Comparison of ENCODE assay signal across 8 cellular contexts in the genomic region with DNA sequence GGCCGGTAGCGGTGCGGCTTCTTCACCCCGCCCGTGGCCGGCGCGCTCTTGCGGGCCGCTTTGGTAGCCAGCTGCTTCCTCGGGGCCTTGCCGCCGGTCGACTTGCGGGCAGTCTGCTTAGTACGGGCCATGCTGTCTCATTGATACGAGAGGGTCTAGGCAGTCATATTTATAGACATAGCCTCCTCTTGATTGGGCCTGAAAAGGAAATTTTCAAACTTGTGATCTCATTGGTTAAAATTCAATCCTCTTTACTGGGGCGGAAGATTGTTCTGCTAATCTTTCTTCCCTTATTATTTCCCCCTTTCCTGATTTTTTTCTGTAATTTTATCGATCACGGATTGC.
DNase-seq lines count a peak whose midpoint lies in the region; ATAC-seq and TF ChIP-seq lines count a peak whose summit lies in the region.
"Not testable (repeated sequence)": the region's sequence is repeated elsewhere in the genome, so short reads cannot be mapped to it uniquely, and the experiment has no call there.

No MANE protein-coding gene starts in this region.

- H3K4me1 Mint-ChIP-seq in CD4-positive, alpha-beta T cell (ENCODE audit: low read depth); activated T-helper 17 cell treated with anti-CD3 and anti-CD28 coated beads, Interleukin-2, amount 50 U/mL, for 72 hours: not testable (repeated sequence)

- H3K27me3 Mint-ChIP-seq in CD4-positive, alpha-beta T cell; activated T-helper 17 cell treated with anti-CD3 and anti-CD28 coated beads, Interleukin-2, amount 50 U/mL, for 72 hours: not testable (repeated sequence)

- not testable (repeated sequence) for H3K9me3 Mint-ChIP-seq in CD4-positive, alpha-beta T cell; activated T-helper 17 cell treated with anti-CD3 and anti-CD28 coated beads, Interleukin-2, amount 50 U/mL, for 72 hours

- not testable (repeated sequence) for TF ChIP-seq POLR2A in right lobe of liver (IDR thresholded peaks at IDR 0.05); testis (IDR thresholded peaks at IDR 0.05)

- H3K27me3 ChIP-seq in CD4-positive, alpha-beta T cell (ENCODE audit: control insufficient read depth, insufficient read depth, low read length); Panc1 (ENCODE audit: control insufficient read depth, insufficient read depth, low read length); colonic mucosa; right lobe of liver; rectal smooth muscle tissue (ENCODE audit: control insufficient read depth, insufficient read depth, low read length); testis: not testable (repeated sequence)

- POLR2A ChIA-PET in CD4-positive, alpha-beta T cell (lab: Charles Lee); Panc1 (lab: Charles Lee): not testable (repeated sequence)

- not testable (repeated sequence) for H3K4me1 ChIP-seq in Panc1 (ENCODE audit: control insufficient read depth, insufficient read depth, low read length); colonic mucosa; right lobe of liver; rectal smooth muscle tissue (ENCODE audit: control insufficient read depth, insufficient read depth, low read length); testis

- in situ Hi-C loops in Panc1 (cut with HindIII; ENCODE audit: low pct_unique_long_range_greater_than_20kb, low sequenced_read_pairs) = not testable (repeated sequence)

- not testable (repeated sequence) for H3K9me3 ChIP-seq in CD4-positive, alpha-beta T cell (ENCODE audit: control insufficient read depth, low read length); Panc1 (ENCODE audit: control insufficient read depth, insufficient read depth, low read depth, low read length); colonic mucosa; right lobe of liver; testis

- not testable (repeated sequence) for H3K9ac ChIP-seq in colonic mucosa (ENCODE audit: low read depth in 2 of 2, low read length in 2 of 2); rectal smooth muscle tissue (ENCODE audit: low read length)

- H3K4me3 ChIP-seq in Panc1 (ENCODE audit: low read depth in 2 of 2, low read length in 2 of 2) = peak overlapping the region; percentile 48 to 72
- peak overlapping the region; percentile 24 for H3K4me3 ChIP-seq in colonic mucosa
- H3K4me3 ChIP-seq in right lobe of liver = peak overlapping the region in 1 of 3 donors; percentile 40
- peak overlapping the region; percentile 55 for H3K4me3 ChIP-seq in rectal smooth muscle tissue (ENCODE audit: low read length)
- peak overlapping the region in 1 of 2 donors; percentile 59 for H3K4me3 ChIP-seq in testis

- not testable (repeated sequence) for DNase-seq in CD4-positive, alpha-beta T cell; Panc1 (ENCODE audit: low read depth, low spot score); colonic mucosa; right lobe of liver
- DNase-seq in foreskin melanocyte = peak; percentile 12
- DNase-seq in testis = peak; percentile 17

- not testable (repeated sequence) for BruUV-seq in Panc1 (replicated peaks; lab: Mats Ljungman, UMichigan)

- WGBS in right lobe of liver (ENCODE audit: insufficient coverage, low coverage, low lambda C conversion rate, missing lambda C conversion rate) = no CpG with 5 or more reads among the region's 20 CpGs
- WGBS in testis, 2 donors = 0% methylated on average over 11 of the region's 20 CpGs; no CpG with 5 or more reads in 1 of the 2 donors

- H3K27ac Mint-ChIP-seq in CD4-positive, alpha-beta T cell; activated T-helper 17 cell treated with anti-CD3 and anti-CD28 coated beads, Interleukin-2, amount 50 U/mL, for 72 hours: not testable (repeated sequence)

- not testable (repeated sequence) for H3K27ac ChIP-seq in CD4-positive, alpha-beta T cell (ENCODE audit: low read depth, low read length); right lobe of liver
- peak overlapping the region; percentile 83; the same call in 1 of the 2 replicates for H3K27ac ChIP-seq in Panc1 (ENCODE audit: low read length)
- H3K27ac ChIP-seq in colonic mucosa = peak overlapping the region; percentile 22
- peak overlapping the region; percentile 66 for H3K27ac ChIP-seq in rectal smooth muscle tissue (ENCODE audit: low read depth, low read length)
- peak overlapping the region; percentile 61 to 73 for H3K27ac ChIP-seq in testis

- CTCF ChIA-PET in CD4-positive, alpha-beta T cell (lab: Charles Lee); Panc1 (lab: Charles Lee): not testable (repeated sequence)

- H3K36me3 Mint-ChIP-seq in CD4-positive, alpha-beta T cell (ENCODE audit: low read depth); activated T-helper 17 cell treated with anti-CD3 and anti-CD28 coated beads, Interleukin-2, amount 50 U/mL, for 72 hours (ENCODE audit: low read depth): not testable (repeated sequence)

- intact Hi-C loops in CD4-positive, alpha-beta T cell (cut with DNase I, micrococcal nuclease); Panc1 (cut with micrococcal nuclease; ENCODE audit: unreplicated experiment); colonic mucosa (cut with DNase I); right lobe of liver (cut with DNase I); testis (cut with DNase I; ENCODE audit: low total_unique reads): not testable (repeated sequence)

- TF ChIP-seq CTCF in CD4-positive, alpha-beta T cell (IDR thresholded peaks at IDR 0.05); Panc1 (IDR thresholded peaks at IDR 0.05); colonic mucosa (IDR thresholded peaks at IDR 0.05); right lobe of liver (IDR thresholded peaks at IDR 0.05); testis (IDR thresholded peaks at IDR 0.05): not testable (repeated sequence)

- ATAC-seq in CD4-positive, alpha-beta T cell (ENCODE audit: poor library complexity) = peak; percentile 37
- peak; percentile 64 for ATAC-seq in Panc1
- ATAC-seq in activated T-helper 17 cell treated with anti-CD3 and anti-CD28 coated beads, Interleukin-2, amount 50 U/mL, for 72 hours (replicated peaks) = peak; percentile 47
- peak; percentile 32 to 54 (median 40) for ATAC-seq in right lobe of liver

- H3K36me3 ChIP-seq in Panc1 (ENCODE audit: control insufficient read depth, insufficient read depth, low read length); colonic mucosa; right lobe of liver; rectal smooth muscle tissue (ENCODE audit: control insufficient read depth, insufficient read depth, low read length); testis (ENCODE audit: low read depth, missing control alignments): not testable (repeated sequence)

- H3K4me3 Mint-ChIP-seq in CD4-positive, alpha-beta T cell; activated T-helper 17 cell treated with anti-CD3 and anti-CD28 coated beads, Interleukin-2, amount 50 U/mL, for 72 hours: not testable (repeated sequence)
